10 cellular contexts compared by ENCODE assay signal in the genomic region with DNA sequence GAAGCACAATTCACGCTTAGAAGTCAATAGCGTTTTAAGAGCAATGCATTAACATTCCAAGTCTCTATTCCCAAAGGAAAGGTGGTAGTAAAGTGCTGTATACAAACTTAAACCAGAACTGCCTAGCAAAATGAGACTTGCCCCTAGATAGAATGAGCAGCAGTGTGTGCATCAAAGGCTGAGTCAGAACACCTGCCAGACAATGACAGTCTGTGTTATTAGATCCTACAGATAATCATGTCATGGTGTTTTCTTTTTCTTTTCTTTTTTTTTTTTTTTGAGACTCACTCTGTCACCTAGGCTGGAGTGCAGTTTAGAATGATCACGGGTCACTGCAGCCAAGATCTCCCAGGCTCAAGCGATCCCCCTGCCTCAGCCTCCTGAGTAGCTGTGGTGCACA. TPM values are rescaled to one million over a fixed set of nuclear protein-coding genes. Genes with fewer than 3 reads are reported as not detected.
DNase-seq lines count a peak whose midpoint lies in the region; ATAC-seq, FAIRE-seq and TF ChIP-seq lines count a peak whose summit lies in the region.
"Had no signal": no experiment of that assay in that cellular context is flagged by ENCODE, and none has a peak within 500 bp of the region (broad histone marks: within the 10 kb centered on the region; RNA-seq: fewer than 3 reads in every experiment).

No MANE protein-coding gene starts in this region.

- DNase-seq in heart right ventricle (no peak), left ventricle myocardium superior (no peak), astrocyte (ENCODE audit: low read depth) (no peak), HepG2 (ENCODE audit: low spot score) (peak; percentile 27), upper lobe of left lung (no peak), HEK293T (ENCODE audit: extremely low spot score) (no peak), mesenteric fat pad (ENCODE audit: low spot score) (no peak), NCI-H510A treated with DMSO at 0.1 percent for 48 hours (lab: John Stamatoyannopoulos, UW) (no peak)
- DNase-seq: NCI-H1417 had no signal

- no peak for TF ChIP-seq RAD21 in HepG2 (CRISPR knock-in tag; IDR thresholded peaks at IDR 0.05)

- H2AFZ ChIP-seq in astrocyte (ENCODE audit: low read depth, low read length), result no peak overlapping the region
- H2AFZ ChIP-seq in HepG2 (ENCODE audit: low read length), result no peak overlapping the region

- no peak for TF ChIP-seq CTCF in heart right ventricle (IDR thresholded peaks at IDR 0.05)
- TF ChIP-seq CTCF in astrocyte (IDR thresholded peaks at IDR 0.05; ENCODE audit: insufficient read depth, low read depth, low read length), result no peak
- no peak for TF ChIP-seq CTCF in HepG2 (CRISPR knock-in tag; IDR thresholded peaks at IDR 0.05)
- no peak for TF ChIP-seq CTCF in upper lobe of left lung (IDR thresholded peaks at IDR 0.05)

- H3K27me3 Mint-ChIP-seq in astrocyte (ENCODE audit: low read depth, unreplicated experiment), result no peaks in the 10 kb centered on the region

- H3K27me3 ChIP-seq in heart right ventricle (no peaks in the 10 kb centered on the region), astrocyte (ENCODE audit: insufficient read depth, low read length) (no peaks in the 10 kb centered on the region), HepG2 (ENCODE audit: control insufficient read depth in 1 of 2, insufficient read depth in 2 of 2, low read length in 2 of 2) (no peaks in the 10 kb centered on the region; a peak in 1 of 5 replicates), upper lobe of left lung (no peaks in the 10 kb centered on the region)

- no peaks in the 10 kb centered on the region for H3K9me3 ChIP-seq in heart right ventricle
- H3K9me3 ChIP-seq in astrocyte (ENCODE audit: insufficient read depth, low read depth, low read length), result no peaks in the 10 kb centered on the region
- H3K9me3 ChIP-seq in HepG2 (ENCODE audit: low read length), result no peaks in the 10 kb centered on the region
- H3K9me3 ChIP-seq in upper lobe of left lung, result no peaks in the 10 kb centered on the region

- H3K4me1 ChIP-seq in heart right ventricle, result peaks cover 0 to 49% (median 22%) of the 10 kb centered on the region in 9 donors
- H3K4me1 ChIP-seq in astrocyte (ENCODE audit: insufficient read depth, low read length), result peaks cover 11% of the 10 kb centered on the region
- H3K4me1 ChIP-seq in HepG2 (ENCODE audit: insufficient read depth, low read length), result peaks cover 38% of the 10 kb centered on the region
- H3K4me1 ChIP-seq in upper lobe of left lung, result peaks cover 16 to 25% (median 18%) of the 10 kb centered on the region in 4 donors

- WGBS in heart right ventricle, 2 donors, result 84 to 87% methylated on average over 4 of the region's 4 CpGs
- 75% methylated on average over 4 of the region's 4 CpGs for WGBS in HepG2 (ENCODE audit: low lambda C conversion rate)
- WGBS in upper lobe of left lung, 2 donors, result 78 to 85% methylated on average over 4 of the region's 4 CpGs

- H3K4me1 Mint-ChIP-seq in astrocyte (ENCODE audit: low read depth, unreplicated experiment), result peaks cover 11% of the 10 kb centered on the region

- ATAC-seq in heart right ventricle (no peak), left ventricle myocardium superior (no peak), HepG2 (no peak), upper lobe of left lung (ENCODE audit: low FRiP score in 2 of 2) (no peak)

- FAIRE-seq in astrocyte (lab: Jason Lieb, UNC) (no peak), HepG2 (lab: Jason Lieb, UNC) (no peak)

- CTCF ChIA-PET in HepG2 (lab: Yijun Ruan, JAX; ENCODE audit: low intra/inter-chr PET ratio, low total read pairs), result no interaction called here
- CTCF ChIA-PET in HEK293T (lab: Yijun Ruan, JAX), result no interaction called here

- H3K4me2 ChIP-seq in astrocyte (ENCODE audit: low read length) (peak overlapping the region; percentile 96), HepG2 (ENCODE audit: low read depth, low read length) (peak overlapping the region; percentile 82)

- H3K36me3 ChIP-seq in heart right ventricle (peaks cover 0 to 44% (median 30%) of the 10 kb centered on the region in 9 donors), astrocyte (ENCODE audit: insufficient read depth, low read length) (peaks cover 29% of the 10 kb centered on the region), HepG2 (replicated peaks in 1 of 2; ENCODE audit: control insufficient read depth in 1 of 2, insufficient read depth in 2 of 2, low read length in 2 of 2) (peaks cover 7 to 34% of the 10 kb centered on the region in 2 experiments; a peak in 3 of 5 replicates), upper lobe of left lung (peaks cover 13 to 33% (median 21%) of the 10 kb centered on the region in 4 donors)

- in situ Hi-C loops in HepG2 (cut with HindIII; ENCODE audit: extremely low pct_ligation_motif_present, low pct_unique_long_range_greater_than_20kb), result loop anchor here (5.0 kb wide), 1 partner anchor 62 kb away; a partner anchor contains a TSS

- peak overlapping the region; percentile 64 for H3K27ac Mint-ChIP-seq in astrocyte (ENCODE audit: unreplicated experiment)

- H3K27ac ChIP-seq in heart right ventricle, result no peak overlapping the region
- H3K27ac ChIP-seq in astrocyte (ENCODE audit: low read depth, low read length), result no peak overlapping the region
- H3K27ac ChIP-seq in HepG2 (ENCODE audit: extremely low read length, insufficient read depth, low read length), result peak overlapping the region; percentile 83
- no peak overlapping the region for H3K27ac ChIP-seq in upper lobe of left lung

- no peaks in the 10 kb centered on the region for H3K9me3 Mint-ChIP-seq in astrocyte (ENCODE audit: unreplicated experiment)

- H4K20me1 ChIP-seq in astrocyte (ENCODE audit: insufficient read depth, low read length), result peaks cover 44% of the 10 kb centered on the region
- H4K20me1 ChIP-seq in HepG2 (ENCODE audit: insufficient read depth, low read length), result peaks cover 9% of the 10 kb centered on the region

- peak overlapping the region; percentile 96 for H3K9ac ChIP-seq in astrocyte (ENCODE audit: low read length)
- peak overlapping the region; percentile 87; the same call in 1 of the 2 replicates for H3K9ac ChIP-seq in HepG2 (ENCODE audit: insufficient read depth, low read depth, low read length)

- BruUV-seq in HepG2 (replicated peaks; lab: Mats Ljungman, UMichigan), result no TSS peak

- H3K36me3 Mint-ChIP-seq in astrocyte (ENCODE audit: low read depth, unreplicated experiment), result peaks cover 8% of the 10 kb centered on the region

- H3K4me3 ChIP-seq in heart right ventricle, result peak overlapping the region in 8 of 10 donors; percentile 68 to 96 (median 90)
- peak overlapping the region; percentile 89 for H3K4me3 ChIP-seq in astrocyte (ENCODE audit: insufficient read depth, low read depth, low read length)
- peak overlapping the region; percentile 85 to 94 (median 88) for H3K4me3 ChIP-seq in HepG2 (replicated peaks in 1 of 3; ENCODE audit: insufficient read depth in 1 of 3, low read depth in 2 of 3, low read length in 3 of 3)
- peak overlapping the region in 3 of 4 donors; percentile 72 to 90 (median 85) for H3K4me3 ChIP-seq in upper lobe of left lung

- no peak for TF ChIP-seq EP300 in HepG2 (IDR thresholded peaks at IDR 0.05; ENCODE audit: low read depth in 2 of 2, low read length in 2 of 2)
- TF ChIP-seq EP300 in HepG2 (CRISPR knock-in tag; IDR thresholded peaks at IDR 0.05; ENCODE audit: borderline replicate concordance), result no peak
- no peak for TF ChIP-seq EP300 in upper lobe of left lung (IDR thresholded peaks at IDR 0.05)

- H3K4me3 Mint-ChIP-seq in astrocyte (ENCODE audit: unreplicated experiment), result peak overlapping the region; percentile 98

- TF ChIP-seq POLR2A in HepG2 (IDR thresholded peaks at IDR 0.05; ENCODE audit: insufficient read depth in 1 of 2, low read depth in 2 of 2, low read length in 2 of 2), result no peak
- no peak for TF ChIP-seq POLR2A in upper lobe of left lung (IDR thresholded peaks at IDR 0.05)

- intact Hi-C loops in heart right ventricle (cut with DNase I) (loop anchor here in 5 of 10 donors (5.0 to 10.0 kb wide), 3 partner anchors 62 to 594 kb away; a partner anchor contains a TSS), left ventricle myocardium superior (cut with micrococcal nuclease) (no loop called here), HepG2 (cut with micrococcal nuclease; ENCODE audit: unreplicated experiment) (no loop called here)

- POLR2A ChIA-PET in HepG2 (lab: Yijun Ruan, JAX), result no interaction called here
- POLR2A ChIA-PET in HEK293T (lab: Yijun Ruan, JAX), result interaction anchor here (2.8 kb wide), 1 partner anchor 8 kb away, joined by 16 read pairs; no protein-coding TSS in a partner anchor

- peaks cover 51% of the 10 kb centered on the region for H3K79me2 ChIP-seq in astrocyte (ENCODE audit: insufficient read depth, low read length)
- peaks cover 35% of the 10 kb centered on the region for H3K79me2 ChIP-seq in HepG2 (ENCODE audit: insufficient read depth, low read length)

RNA-seq across cellular contexts. Expression of a gene that starts 1.6 kb away (rescaled TPM):
- total RNA-seq in heart right ventricle (10 to 100 TPM; 41.1 to 51.1 (median 47.0) TPM), left ventricle myocardium superior (43.0 TPM), astrocyte (78.1 and 93.1 TPM in 2 replicates), HepG2 (2016; rRNA removed; fragmentation: Illumina TruSeq; extraction: Trizol) (167 and 227 TPM in 2 replicates), upper lobe of left lung (10 to 100 TPM; 45.3 to 71.4 (median 63.7) TPM), mesenteric fat pad (55.1 TPM)
- polyA plus RNA-seq in heart right ventricle (10 to 100 TPM; 15.6 to 75.3 TPM), HepG2 (2011; rRNA removed) (91.3 and 108 TPM in 2 replicates)
- 17.0 and 18.6 TPM in 2 replicates for total RNA-seq in HepG2 (2016; cell fraction: cytosol; rRNA removed; fragmentation: Illumina TruSeq; extraction: Trizol; ENCODE audit: low read depth)
- 166 and 225 TPM in 2 replicates for total RNA-seq in HepG2 (2016; cell fraction: insoluble cytoplasmic fraction; rRNA removed; fragmentation: Illumina TruSeq; extraction: Trizol)
- total RNA-seq in HepG2 (2016; cell fraction: membrane; rRNA removed; fragmentation: Illumina TruSeq; extraction: Trizol), result 36.3 and 42.5 TPM in 2 replicates
- 64.5 and 76.3 TPM in 2 replicates for total RNA-seq in HepG2 (2016; cell fraction: nucleus; rRNA removed; fragmentation: Illumina TruSeq; extraction: Trizol)
- 96.3 and 117 TPM in 2 replicates for polyA plus RNA-seq in HepG2 (2011; cell fraction: cytosol; rRNA removed)
- polyA plus RNA-seq in HepG2 (2011; cell fraction: nucleus; rRNA removed), result 35.0 and 48.2 TPM in 2 replicates
- 68.2 and 70.0 TPM in 2 replicates for polyA plus RNA-seq in HepG2 (2012)
- 11.5 and 14.6 TPM in 2 replicates for polyA plus RNA-seq in HepG2 (2016; cell fraction: cytosol; fragmentation: Illumina TruSeq; extraction: Trizol; ENCODE audit: low read depth)
- 163 and 170 TPM in 2 replicates for polyA plus RNA-seq in HepG2 (2016; cell fraction: insoluble cytoplasmic fraction; fragmentation: Illumina TruSeq; extraction: Trizol; ENCODE audit: low read depth)
- polyA plus RNA-seq in HepG2 (2016; cell fraction: membrane; fragmentation: Illumina TruSeq; extraction: Trizol; ENCODE audit: low read depth), result 23.0 and 23.7 TPM in 2 replicates
- 55.6 and 63.5 TPM in 2 replicates for polyA plus RNA-seq in HepG2 (2016; cell fraction: nucleus; fragmentation: Illumina TruSeq; extraction: Trizol; ENCODE audit: insufficient read depth, low read depth)
- polyA minus RNA-seq in HepG2 (2011; rRNA and poly(A)+ RNA removed; ENCODE audit: low replicate concordance), result 82.5 and 87.3 TPM in 2 replicates
- polyA minus RNA-seq in HepG2 (2011; cell fraction: cytosol; rRNA and poly(A)+ RNA removed), result 38.1 and 39.7 TPM in 2 replicates
- polyA minus RNA-seq in HepG2 (2011; cell fraction: nucleus; rRNA and poly(A)+ RNA removed), result 56.3 and 65.5 TPM in 2 replicates

RNA-seq across cellular contexts. Expression of a gene that starts 52.8 kb away (rescaled TPM):
- total RNA-seq in heart right ventricle (not detected), left ventricle myocardium superior (not detected), astrocyte (not detected in 2 replicates), HepG2 (2016; rRNA removed; fragmentation: Illumina TruSeq; extraction: Trizol) (not detected in 2 replicates), upper lobe of left lung (not detected), mesenteric fat pad (not detected)
- polyA plus RNA-seq in heart right ventricle (not detected), HepG2 (2011; rRNA removed) (not detected in 2 replicates)
- total RNA-seq in HepG2 (2016; cell fraction: cytosol; rRNA removed; fragmentation: Illumina TruSeq; extraction: Trizol; ENCODE audit: low read depth), result not detected in 2 replicates
- not detected in 2 replicates for total RNA-seq in HepG2 (2016; cell fraction: insoluble cytoplasmic fraction; rRNA removed; fragmentation: Illumina TruSeq; extraction: Trizol)
- total RNA-seq in HepG2 (2016; cell fraction: membrane; rRNA removed; fragmentation: Illumina TruSeq; extraction: Trizol), result not detected in 2 replicates
- not detected in 2 replicates for total RNA-seq in HepG2 (2016; cell fraction: nucleus; rRNA removed; fragmentation: Illumina TruSeq; extraction: Trizol)
- not detected in 2 replicates for polyA plus RNA-seq in HepG2 (2011; cell fraction: cytosol; rRNA removed)
- polyA plus RNA-seq in HepG2 (2011; cell fraction: nucleus; rRNA removed), result not detected in 2 replicates
- not detected in 2 replicates for polyA plus RNA-seq in HepG2 (2012)
- not detected in 2 replicates for polyA plus RNA-seq in HepG2 (2016; cell fraction: cytosol; fragmentation: Illumina TruSeq; extraction: Trizol; ENCODE audit: low read depth)
- polyA plus RNA-seq in HepG2 (2016; cell fraction: insoluble cytoplasmic fraction; fragmentation: Illumina TruSeq; extraction: Trizol; ENCODE audit: low read depth), result not detected in 2 replicates
- not detected in 2 replicates for polyA plus RNA-seq in HepG2 (2016; cell fraction: membrane; fragmentation: Illumina TruSeq; extraction: Trizol; ENCODE audit: low read depth)
- not detected in 2 replicates for polyA plus RNA-seq in HepG2 (2016; cell fraction: nucleus; fragmentation: Illumina TruSeq; extraction: Trizol; ENCODE audit: insufficient read depth, low read depth)
- polyA minus RNA-seq in HepG2 (2011; rRNA and poly(A)+ RNA removed; ENCODE audit: low replicate concordance), result not detected in 2 replicates
- not detected in 2 replicates for polyA minus RNA-seq in HepG2 (2011; cell fraction: cytosol; rRNA and poly(A)+ RNA removed)
- not detected in 2 replicates for polyA minus RNA-seq in HepG2 (2011; cell fraction: nucleus; rRNA and poly(A)+ RNA removed)
- total RNA-seq: kidney epithelial cell had no signal

RNA-seq across cellular contexts. Expression of a gene that starts 53.8 kb away (rescaled TPM):
- not detected for total RNA-seq in heart right ventricle
- polyA plus RNA-seq in heart right ventricle, result not detected
- total RNA-seq in left ventricle myocardium superior, result not detected
- total RNA-seq in astrocyte, result not detected in 2 replicates
- total RNA-seq in HepG2 (2016; rRNA removed; fragmentation: Illumina TruSeq; extraction: Trizol), result not detected in 2 replicates
- total RNA-seq in HepG2 (2016; cell fraction: cytosol; rRNA removed; fragmentation: Illumina TruSeq; extraction: Trizol; ENCODE audit: low read depth), result not detected in 2 replicates
- not detected in 2 replicates for total RNA-seq in HepG2 (2016; cell fraction: insoluble cytoplasmic fraction; rRNA removed; fragmentation: Illumina TruSeq; extraction: Trizol)
- not detected in 2 replicates for total RNA-seq in HepG2 (2016; cell fraction: membrane; rRNA removed; fragmentation: Illumina TruSeq; extraction: Trizol)
- total RNA-seq in HepG2 (2016; cell fraction: nucleus; rRNA removed; fragmentation: Illumina TruSeq; extraction: Trizol), result not detected in 2 replicates
- polyA plus RNA-seq in HepG2 (2011; rRNA removed), result not detected in 2 replicates
- polyA plus RNA-seq in HepG2 (2011; cell fraction: cytosol; rRNA removed), result not detected in 2 replicates
- polyA plus RNA-seq in HepG2 (2011; cell fraction: nucleus; rRNA removed), result not detected in 2 replicates
- polyA plus RNA-seq in HepG2 (2012), result not detected in 2 replicates
- polyA plus RNA-seq in HepG2 (2016; cell fraction: cytosol; fragmentation: Illumina TruSeq; extraction: Trizol; ENCODE audit: low read depth), result not detected in 2 replicates
- polyA plus RNA-seq in HepG2 (2016; cell fraction: insoluble cytoplasmic fraction; fragmentation: Illumina TruSeq; extraction: Trizol; ENCODE audit: low read depth), result not detected in 2 replicates
- not detected in 2 replicates for polyA plus RNA-seq in HepG2 (2016; cell fraction: membrane; fragmentation: Illumina TruSeq; extraction: Trizol; ENCODE audit: low read depth)
- not detected in 2 replicates for polyA plus RNA-seq in HepG2 (2016; cell fraction: nucleus; fragmentation: Illumina TruSeq; extraction: Trizol; ENCODE audit: insufficient read depth, low read depth)
- not detected in 2 replicates for polyA minus RNA-seq in HepG2 (2011; rRNA and poly(A)+ RNA removed; ENCODE audit: low replicate concordance)
- polyA minus RNA-seq in HepG2 (2011; cell fraction: cytosol; rRNA and poly(A)+ RNA removed), result not detected in 2 replicates
- polyA minus RNA-seq in HepG2 (2011; cell fraction: nucleus; rRNA and poly(A)+ RNA removed), result not detected in 2 replicates
- not detected for total RNA-seq in upper lobe of left lung
- not detected for total RNA-seq in mesenteric fat pad
- total RNA-seq: kidney epithelial cell had no signal
